Comparison of ENCODE assay signal across 1 cellular context in genomic region chr12:122078141-122079037, GRCh38.
TF ChIP-seq lines count a peak whose summit lies in the region.

TSS of gene MLXIP (plus strand) at chr12:122078756. CDS start at chr12:122078854, 98 bp downstream.

TF ChIP-seq in HepG2, 621 proteins besides CTCF, POLR2A, EP300 and RAD21 (continued from another document and continues in another):
- TF ChIP-seq, protein P1, sequence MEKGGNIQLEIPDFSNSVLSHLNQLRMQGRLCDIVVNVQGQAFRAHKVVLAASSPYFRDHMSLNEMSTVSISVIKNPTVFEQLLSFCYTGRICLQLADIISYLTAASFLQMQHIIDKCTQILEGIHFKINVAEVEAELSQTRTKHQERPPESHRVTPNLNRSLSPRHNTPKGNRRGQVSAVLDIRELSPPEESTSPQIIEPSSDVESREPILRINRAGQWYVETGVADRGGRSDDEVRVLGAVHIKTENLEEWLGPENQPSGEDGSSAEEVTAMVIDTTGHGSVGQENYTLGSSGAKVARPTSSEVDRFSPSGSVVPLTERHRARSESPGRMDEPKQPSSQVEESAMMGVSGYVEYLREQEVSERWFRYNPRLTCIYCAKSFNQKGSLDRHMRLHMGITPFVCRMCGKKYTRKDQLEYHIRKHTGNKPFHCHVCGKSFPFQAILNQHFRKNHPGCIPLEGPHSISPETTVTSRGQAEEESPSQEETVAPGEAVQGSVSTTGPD (CRISPR knock-in tag; IDR thresholded peaks at IDR 0.05), result no peak
- TF ChIP-seq, protein P2, sequence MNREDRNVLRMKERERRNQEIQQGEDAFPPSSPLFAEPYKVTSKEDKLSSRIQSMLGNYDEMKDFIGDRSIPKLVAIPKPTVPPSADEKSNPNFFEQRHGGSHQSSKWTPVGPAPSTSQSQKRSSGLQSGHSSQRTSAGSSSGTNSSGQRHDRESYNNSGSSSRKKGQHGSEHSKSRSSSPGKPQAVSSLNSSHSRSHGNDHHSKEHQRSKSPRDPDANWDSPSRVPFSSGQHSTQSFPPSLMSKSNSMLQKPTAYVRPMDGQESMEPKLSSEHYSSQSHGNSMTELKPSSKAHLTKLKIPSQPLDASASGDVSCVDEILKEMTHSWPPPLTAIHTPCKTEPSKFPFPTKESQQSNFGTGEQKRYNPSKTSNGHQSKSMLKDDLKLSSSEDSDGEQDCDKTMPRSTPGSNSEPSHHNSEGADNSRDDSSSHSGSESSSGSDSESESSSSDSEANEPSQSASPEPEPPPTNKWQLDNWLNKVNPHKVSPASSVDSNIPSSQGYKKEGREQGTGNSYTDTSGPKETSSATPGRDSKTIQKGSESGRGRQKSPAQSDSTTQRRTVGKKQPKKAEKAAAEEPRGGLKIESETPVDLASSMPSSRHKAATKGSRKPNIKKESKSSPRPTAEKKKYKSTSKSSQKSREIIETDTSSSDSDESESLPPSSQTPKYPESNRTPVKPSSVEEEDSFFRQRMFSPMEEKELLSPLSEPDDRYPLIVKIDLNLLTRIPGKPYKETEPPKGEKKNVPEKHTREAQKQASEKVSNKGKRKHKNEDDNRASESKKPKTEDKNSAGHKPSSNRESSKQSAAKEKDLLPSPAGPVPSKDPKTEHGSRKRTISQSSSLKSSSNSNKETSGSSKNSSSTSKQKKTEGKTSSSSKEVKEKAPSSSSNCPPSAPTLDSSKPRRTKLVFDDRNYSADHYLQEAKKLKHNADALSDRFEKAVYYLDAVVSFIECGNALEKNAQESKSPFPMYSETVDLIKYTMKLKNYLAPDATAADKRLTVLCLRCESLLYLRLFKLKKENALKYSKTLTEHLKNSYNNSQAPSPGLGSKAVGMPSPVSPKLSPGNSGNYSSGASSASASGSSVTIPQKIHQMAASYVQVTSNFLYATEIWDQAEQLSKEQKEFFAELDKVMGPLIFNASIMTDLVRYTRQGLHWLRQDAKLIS (CRISPR knock-in tag; IDR thresholded peaks at IDR 0.05), result no peak
- TF ChIP-seq CAMTA2 (CRISPR knock-in tag; IDR thresholded peaks at IDR 0.05; ENCODE audit: borderline replicate concordance), result 0 out of 2 replicates have a peak, but pooled peaks have one; percentile 72
- TF ChIP-seq ZNF816 (CRISPR knock-in tag; IDR thresholded peaks at IDR 0.05; ENCODE audit: borderline replicate concordance), result peak; percentile 90
- peak; percentile 21; the same call in 1 of the 2 replicates for TF ChIP-seq ELF3 (CRISPR knock-in tag; IDR thresholded peaks at IDR 0.05)
- no peak for TF ChIP-seq USF2 (IDR thresholded peaks at IDR 0.05; ENCODE audit: low read depth, low read length)
- TF ChIP-seq USF2 (CRISPR knock-in tag; IDR thresholded peaks at IDR 0.05; ENCODE audit: borderline replicate concordance), result no peak
- peak; percentile 74; the same call in 1 of the 2 replicates for TF ChIP-seq ZNF224 (CRISPR knock-in tag; IDR thresholded peaks at IDR 0.05)
- no peak for TF ChIP-seq ZBTB7B (CRISPR knock-in tag; IDR thresholded peaks at IDR 0.05)
- peak; percentile 7; the same call in 1 of the 2 replicates for TF ChIP-seq STAG1 (CRISPR knock-in tag; IDR thresholded peaks at IDR 0.05)
- no peak for TF ChIP-seq ZNF550 (CRISPR knock-in tag; IDR thresholded peaks at IDR 0.05; ENCODE audit: borderline replicate concordance)
- no peak for TF ChIP-seq ETV6 (CRISPR knock-in tag; conservative IDR thresholded peaks at IDR 0.05)
- TF ChIP-seq, protein P3, sequence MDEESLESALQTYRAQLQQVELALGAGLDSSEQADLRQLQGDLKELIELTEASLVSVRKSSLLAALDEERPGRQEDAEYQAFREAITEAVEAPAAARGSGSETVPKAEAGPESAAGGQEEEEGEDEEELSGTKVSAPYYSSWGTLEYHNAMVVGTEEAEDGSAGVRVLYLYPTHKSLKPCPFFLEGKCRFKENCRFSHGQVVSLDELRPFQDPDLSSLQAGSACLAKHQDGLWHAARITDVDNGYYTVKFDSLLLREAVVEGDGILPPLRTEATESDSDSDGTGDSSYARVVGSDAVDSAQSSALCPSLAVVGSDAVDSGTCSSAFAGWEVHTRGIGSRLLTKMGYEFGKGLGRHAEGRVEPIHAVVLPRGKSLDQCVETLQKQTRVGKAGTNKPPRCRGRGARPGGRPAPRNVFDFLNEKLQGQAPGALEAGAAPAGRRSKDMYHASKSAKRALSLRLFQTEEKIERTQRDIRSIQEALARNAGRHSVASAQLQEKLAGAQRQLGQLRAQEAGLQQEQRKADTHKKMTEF (CRISPR knock-in tag; IDR thresholded peaks at IDR 0.05), result peak; percentile 69; the same call in 1 of the 2 replicates
- TF ChIP-seq ARID2 (CRISPR knock-in tag; IDR thresholded peaks at IDR 0.05; ENCODE audit: borderline replicate concordance), result no peak; the same call in 1 of the 2 replicates
- no peak for TF ChIP-seq ZNF432 (CRISPR knock-in tag; IDR thresholded peaks at IDR 0.05; ENCODE audit: borderline replicate concordance)
- peak; percentile 54; the same call in 1 of the 2 replicates for TF ChIP-seq KMT2B (CRISPR knock-in tag; IDR thresholded peaks at IDR 0.05)
- TF ChIP-seq ZBTB49 (CRISPR knock-in tag; IDR thresholded peaks at IDR 0.05; ENCODE audit: borderline replicate concordance), result no peak
- TF ChIP-seq KMT2A (CRISPR knock-in tag; IDR thresholded peaks at IDR 0.05), result peak; percentile 36
- no peak for TF ChIP-seq ZNF17 (CRISPR knock-in tag; IDR thresholded peaks at IDR 0.05)
- no peak for TF ChIP-seq SMAD9 (CRISPR knock-in tag; IDR thresholded peaks at IDR 0.05)
- TF ChIP-seq HNF4G (IDR thresholded peaks at IDR 0.05; ENCODE audit: borderline replicate concordance, low read depth, low read length), result 0 out of 2 replicates have a peak, but pooled peaks have one; percentile 4
- TF ChIP-seq HNF4G (CRISPR knock-in tag; IDR thresholded peaks at IDR 0.05; ENCODE audit: borderline replicate concordance, low read depth), result no peak
- 0 out of 2 replicates have a peak, but pooled peaks have one; percentile 10 for TF ChIP-seq ZBTB3 (CRISPR knock-in tag; IDR thresholded peaks at IDR 0.05; ENCODE audit: borderline replicate concordance, low read depth)
- TF ChIP-seq ZMYM4 (CRISPR knock-in tag; IDR thresholded peaks at IDR 0.05), result no peak; the same call in none of the 2 replicates
- no peak for TF ChIP-seq JARID2 (CRISPR knock-in tag; IDR thresholded peaks at IDR 0.05; ENCODE audit: insufficient replicate concordance)
- TF ChIP-seq ZSCAN5A (CRISPR knock-in tag; IDR thresholded peaks at IDR 0.05; ENCODE audit: borderline replicate concordance), result peak; percentile 80; the same call in 1 of the 2 replicates
- TF ChIP-seq ATF7 (IDR thresholded peaks at IDR 0.05), result peak; percentile 64
- TF ChIP-seq ATF7 (CRISPR knock-in tag; IDR thresholded peaks at IDR 0.05), result peak; percentile 29; the same call in 1 of the 2 replicates
- TF ChIP-seq ATM (IDR thresholded peaks at IDR 0.05; ENCODE audit: borderline replicate concordance), result no peak
- TF ChIP-seq HNRNPUL1 (IDR thresholded peaks at IDR 0.05; ENCODE audit: low read depth, low read length), result no peak
- TF ChIP-seq, protein P4, sequence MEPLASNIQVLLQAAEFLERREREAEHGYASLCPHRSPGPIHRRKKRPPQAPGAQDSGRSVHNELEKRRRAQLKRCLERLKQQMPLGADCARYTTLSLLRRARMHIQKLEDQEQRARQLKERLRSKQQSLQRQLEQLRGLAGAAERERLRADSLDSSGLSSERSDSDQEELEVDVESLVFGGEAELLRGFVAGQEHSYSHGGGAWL (CRISPR knock-in tag; IDR thresholded peaks at IDR 0.05), result peak; percentile 84
- TF ChIP-seq ZFP36 (IDR thresholded peaks at IDR 0.05; ENCODE audit: borderline replicate concordance, low read depth, low read length, partially characterized antibody), result no peak
- TF ChIP-seq CHCHD3 (CRISPR knock-in tag; IDR thresholded peaks at IDR 0.05), result peak; percentile 78
- TF ChIP-seq, protein P5, sequence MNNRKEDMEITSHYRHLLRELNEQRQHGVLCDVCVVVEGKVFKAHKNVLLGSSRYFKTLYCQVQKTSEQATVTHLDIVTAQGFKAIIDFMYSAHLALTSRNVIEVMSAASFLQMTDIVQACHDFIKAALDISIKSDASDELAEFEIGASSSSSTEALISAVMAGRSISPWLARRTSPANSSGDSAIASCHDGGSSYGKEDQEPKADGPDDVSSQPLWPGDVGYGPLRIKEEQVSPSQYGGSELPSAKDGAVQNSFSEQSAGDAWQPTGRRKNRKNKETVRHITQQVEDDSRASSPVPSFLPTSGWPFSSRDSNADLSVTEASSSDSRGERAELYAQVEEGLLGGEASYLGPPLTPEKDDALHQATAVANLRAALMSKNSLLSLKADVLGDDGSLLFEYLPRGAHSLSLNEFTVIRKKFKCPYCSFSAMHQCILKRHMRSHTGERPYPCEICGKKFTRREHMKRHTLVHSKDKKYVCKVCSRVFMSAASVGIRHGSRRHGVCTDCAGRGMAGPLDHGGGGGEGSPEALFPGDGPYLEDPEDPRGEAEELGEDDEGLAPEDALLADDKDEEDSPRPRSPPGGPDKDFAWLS (CRISPR knock-in tag; IDR thresholded peaks at IDR 0.05; ENCODE audit: borderline replicate concordance), result no peak
- TF ChIP-seq ZNF839 (CRISPR knock-in tag; IDR thresholded peaks at IDR 0.05; ENCODE audit: borderline replicate concordance), result no peak
- TF ChIP-seq, protein P6, sequence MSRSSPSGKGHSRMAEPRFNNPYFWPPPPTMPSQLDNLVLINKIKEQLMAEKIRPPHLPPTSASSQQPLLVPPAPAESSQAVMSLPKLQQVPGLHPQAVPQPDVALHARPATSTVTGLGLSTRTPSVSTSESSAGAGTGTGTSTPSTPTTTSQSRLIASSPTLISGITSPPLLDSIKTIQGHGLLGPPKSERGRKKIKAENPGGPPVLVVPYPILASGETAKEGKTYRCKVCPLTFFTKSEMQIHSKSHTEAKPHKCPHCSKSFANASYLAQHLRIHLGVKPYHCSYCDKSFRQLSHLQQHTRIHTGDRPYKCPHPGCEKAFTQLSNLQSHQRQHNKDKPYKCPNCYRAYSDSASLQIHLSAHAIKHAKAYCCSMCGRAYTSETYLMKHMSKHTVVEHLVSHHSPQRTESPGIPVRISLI (CRISPR knock-in tag; IDR thresholded peaks at IDR 0.05; ENCODE audit: borderline replicate concordance), result peak; percentile 97
- no peak for TF ChIP-seq PAF1 (CRISPR knock-in tag; IDR thresholded peaks at IDR 0.05)
- TF ChIP-seq SMARCC2 (IDR thresholded peaks at IDR 0.05), result no peak
- 0 out of 2 replicates have a peak, but pooled peaks have one; percentile 50 for TF ChIP-seq TEAD2 (CRISPR knock-in tag; IDR thresholded peaks at IDR 0.05)
- peak; percentile 21; the same call in 1 of the 2 replicates for TF ChIP-seq ZNF747 (CRISPR knock-in tag; IDR thresholded peaks at IDR 0.05; ENCODE audit: borderline replicate concordance)
- peak; percentile 89 for TF ChIP-seq ZNF709 (CRISPR knock-in tag; IDR thresholded peaks at IDR 0.05)
- TF ChIP-seq CREB1 (IDR thresholded peaks at IDR 0.05), result peak; percentile 99
- TF ChIP-seq CREB1 (CRISPR knock-in tag; IDR thresholded peaks at IDR 0.05), result peak; percentile 41; the same call in 1 of the 2 replicates
- TF ChIP-seq, protein P7, sequence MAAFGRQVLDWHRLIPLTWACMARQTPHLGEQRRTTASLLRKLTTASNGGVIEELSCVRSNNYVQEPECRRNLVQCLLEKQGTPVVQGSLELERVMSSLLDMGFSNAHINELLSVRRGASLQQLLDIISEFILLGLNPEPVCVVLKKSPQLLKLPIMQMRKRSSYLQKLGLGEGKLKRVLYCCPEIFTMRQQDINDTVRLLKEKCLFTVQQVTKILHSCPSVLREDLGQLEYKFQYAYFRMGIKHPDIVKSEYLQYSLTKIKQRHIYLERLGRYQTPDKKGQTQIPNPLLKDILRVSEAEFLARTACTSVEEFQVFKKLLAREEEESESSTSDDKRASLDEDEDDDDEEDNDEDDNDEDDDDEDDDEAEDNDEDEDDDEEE (CRISPR knock-in tag; IDR thresholded peaks at IDR 0.05), result peak; percentile 89
- TF ChIP-seq ZNF607 (CRISPR knock-in tag; IDR thresholded peaks at IDR 0.05; ENCODE audit: borderline replicate concordance), result peak; percentile 96
